ENCODE assay signal across 23 cellular contexts in genomic region chr3:93961026-93961425, GRCh38. TPM values are rescaled to one million over a fixed set of nuclear protein-coding genes. Genes with fewer than 3 reads are reported as not detected.
DNase-seq lines count a peak whose midpoint lies in the region; ATAC-seq, FAIRE-seq and TF ChIP-seq lines count a peak whose summit lies in the region.
"Had no signal": no experiment of that assay in that cellular context is flagged by ENCODE, and none has a peak within 500 bp of the region (broad histone marks: within the 10 kb centered on the region; RNA-seq: fewer than 3 reads in every experiment).

No MANE protein-coding gene starts in this region.

- no peak for FAIRE-seq in HepG2 (lab: Jason Lieb, UNC)
- FAIRE-seq: A549, D721Med, GM12878, GM12892, GM18507, GM19239 had no signal

- H3K4me2 ChIP-seq in HepG2 (ENCODE audit: low read depth, low read length) (no peak overlapping the region), osteoblast (ENCODE audit: insufficient read depth, low read length) (no peak overlapping the region)
- H3K4me2 ChIP-seq: A549; BLaER1 treated with 17β-estradiol and CSF1 and Interleukin-3, amounts not matched to agents 10 nM and 100 nM had no signal

- H3K79me2 ChIP-seq in HepG2 (ENCODE audit: insufficient read depth, low read length) (no peaks in the 10 kb centered on the region), osteoblast (ENCODE audit: insufficient read depth, low read length) (no peaks in the 10 kb centered on the region)

- H3K27me3 Mint-ChIP-seq in activated T-helper 2 cell treated with anti-CD3 and anti-CD28 coated beads, Interferon-gamma antibody, Interleukin-2, Interleukin-4, amounts not matched to agents 10 μg/mL and 5 μg/mL and 100 μg/mL, durations not matched to agents 14 hours and 24 hours and 36 hours (ENCODE audit: low read depth): peaks cover 2% of the 10 kb centered on the region

- no TSS peak for BruUV-seq in HepG2 (replicated peaks; lab: Mats Ljungman, UMichigan)

- CTCF ChIA-PET in HepG2 (lab: Yijun Ruan, JAX; ENCODE audit: low intra/inter-chr PET ratio, low total read pairs): no interaction called here

- POLR2A ChIA-PET in HepG2 (lab: Yijun Ruan, JAX): interaction anchor here (1.1 to 2.9 kb wide), 2 partner anchors 11 to 13 kb away, joined by 3 to 10 read pairs; partner anchors contain the start of gene PROS1

- no peak overlapping the region for H3K9ac ChIP-seq in HepG2 (ENCODE audit: insufficient read depth, low read depth, low read length)
- H3K9ac ChIP-seq: BLaER1 treated with 17β-estradiol and CSF1 and Interleukin-3, amounts not matched to agents 10 nM and 100 nM had no signal

- no peaks in the 10 kb centered on the region for H3K9me3 Mint-ChIP-seq in activated T-helper 2 cell treated with anti-CD3 and anti-CD28 coated beads, Interferon-gamma antibody, Interleukin-2, Interleukin-4, amounts not matched to agents 10 μg/mL and 5 μg/mL and 100 μg/mL, durations not matched to agents 14 hours and 24 hours and 36 hours
- H3K9me3 Mint-ChIP-seq: CD4-positive, alpha-beta T cell; CD8-positive, alpha-beta T cell had no signal

- H3K36me3 Mint-ChIP-seq in activated T-helper 2 cell treated with anti-CD3 and anti-CD28 coated beads, Interferon-gamma antibody, Interleukin-2, Interleukin-4, amounts not matched to agents 10 μg/mL and 5 μg/mL and 100 μg/mL, durations not matched to agents 14 hours and 24 hours and 36 hours (ENCODE audit: low read depth): no peaks in the 10 kb centered on the region
- H3K36me3 Mint-ChIP-seq: CD8-positive, alpha-beta T cell had no signal

- H3K36me3 ChIP-seq in right lobe of liver: peaks cover 0 to 2% (median under 1%) of the 10 kb centered on the region in 4 donors
- H3K36me3 ChIP-seq in HepG2 (replicated peaks in 1 of 2; ENCODE audit: control insufficient read depth in 1 of 2, insufficient read depth in 2 of 2, low read length in 2 of 2): 0 out of 5 replicates have a peak, but pooled peaks cover 0 to 1% of the 10 kb centered on the region in 2 experiments
- H3K36me3 ChIP-seq in osteoblast (ENCODE audit: insufficient read depth, low read length): no peaks in the 10 kb centered on the region
- H3K36me3 ChIP-seq: BLaER1 treated with 17β-estradiol and CSF1 and Interleukin-3, amounts not matched to agents 10 nM and 100 nM had no signal

- in situ Hi-C loops in HepG2 (cut with HindIII; ENCODE audit: extremely low pct_ligation_motif_present, low pct_unique_long_range_greater_than_20kb) (no loop called here), G401 (cut with HindIII; ENCODE audit: low sequenced_read_pairs) (no loop called here)

- H3K4me3 Mint-ChIP-seq in activated T-helper 2 cell treated with anti-CD3 and anti-CD28 coated beads, Interferon-gamma antibody, Interleukin-2, Interleukin-4, amounts not matched to agents 10 μg/mL and 5 μg/mL and 100 μg/mL, durations not matched to agents 14 hours and 24 hours and 36 hours (ENCODE audit: low read depth): no peak overlapping the region
- H3K4me3 Mint-ChIP-seq: B cell; CD4-positive, alpha-beta T cell; CD8-positive, alpha-beta T cell had no signal

- no peaks in the 10 kb centered on the region for H3K4me1 Mint-ChIP-seq in activated T-helper 2 cell treated with anti-CD3 and anti-CD28 coated beads, Interferon-gamma antibody, Interleukin-2, Interleukin-4, amounts not matched to agents 10 μg/mL and 5 μg/mL and 100 μg/mL, durations not matched to agents 14 hours and 24 hours and 36 hours (ENCODE audit: low read depth)
- H3K4me1 Mint-ChIP-seq: B cell had no signal

- H3K9me3 ChIP-seq in right lobe of liver: no peaks in the 10 kb centered on the region
- no peaks in the 10 kb centered on the region for H3K9me3 ChIP-seq in HepG2 (ENCODE audit: low read length)
- H3K9me3 ChIP-seq in osteoblast (ENCODE audit: low read depth, low read length): no peaks in the 10 kb centered on the region
- H3K9me3 ChIP-seq: A549, Caco-2 had no signal

- no peak for TF ChIP-seq EP300 in HepG2 (IDR thresholded peaks at IDR 0.05; ENCODE audit: low read depth in 2 of 2, low read length in 2 of 2)
- no peak for TF ChIP-seq EP300 in HepG2 (CRISPR knock-in tag; IDR thresholded peaks at IDR 0.05; ENCODE audit: borderline replicate concordance)

- H3K27ac ChIP-seq in right lobe of liver (peak overlapping the region; percentile 9 to 51 (median 27)), HepG2 (ENCODE audit: extremely low read length, insufficient read depth, low read length) (no peak overlapping the region), caudate nucleus (ENCODE audit: low read depth, low read length) (peak overlapping the region; percentile 11), osteoblast (ENCODE audit: low read depth, low read length) (no peak overlapping the region)
- H3K27ac ChIP-seq: 22Rv1; A549; BLaER1 treated with 17β-estradiol and CSF1 and Interleukin-3, amounts not matched to agents 10 nM and 100 nM; C4-2B had no signal

- H3K4me1 ChIP-seq in right lobe of liver (peaks cover 0 to 35% (median 14%) of the 10 kb centered on the region in 4 donors), HepG2 (ENCODE audit: insufficient read depth, low read length) (peaks cover 27% of the 10 kb centered on the region), osteoblast (ENCODE audit: insufficient read depth, low read length) (no peaks in the 10 kb centered on the region)
- H3K4me1 ChIP-seq: A549; BLaER1 treated with 17β-estradiol and CSF1 and Interleukin-3, amounts not matched to agents 10 nM and 100 nM had no signal

- ATAC-seq in right lobe of liver (peak in 1 of 4 donors; percentile 11), HepG2 (no peak)
- ATAC-seq: A549; CD8-positive, alpha-beta T cell; GM12878 had no signal

- H4K20me1 ChIP-seq in HepG2 (ENCODE audit: insufficient read depth, low read length) (no peaks in the 10 kb centered on the region), osteoblast (ENCODE audit: insufficient read depth, low read length) (no peaks in the 10 kb centered on the region)
- H4K20me1 ChIP-seq: BLaER1 treated with 17β-estradiol and CSF1 and Interleukin-3, amounts not matched to agents 10 nM and 100 nM had no signal

- H3K27ac Mint-ChIP-seq in activated T-helper 2 cell treated with anti-CD3 and anti-CD28 coated beads, Interferon-gamma antibody, Interleukin-2, Interleukin-4, amounts not matched to agents 10 μg/mL and 5 μg/mL and 100 μg/mL, durations not matched to agents 14 hours and 24 hours and 36 hours: no peak overlapping the region
- H3K27ac Mint-ChIP-seq: B cell; CD4-positive, alpha-beta T cell; CD8-positive, alpha-beta T cell had no signal

- intact Hi-C loops in right lobe of liver (cut with DNase I): no loop called here
- intact Hi-C loops in HepG2 (cut with micrococcal nuclease; ENCODE audit: unreplicated experiment): no loop called here
- intact Hi-C loops in activated T-helper 2 cell treated with anti-CD3 and anti-CD28 coated beads, Interferon-gamma antibody, Interleukin-2, Interleukin-4, amounts not matched to agents 10 μg/mL and 5 μg/mL and 100 μg/mL, durations not matched to agents 14 hours and 24 hours and 36 hours (cut with micrococcal nuclease): no loop called here

- H3K4me3 ChIP-seq in right lobe of liver (no peak overlapping the region), HepG2 (replicated peaks in 1 of 3; ENCODE audit: insufficient read depth in 1 of 3, low read depth in 2 of 3, low read length in 3 of 3) (no peak overlapping the region), osteoblast (ENCODE audit: insufficient read depth, low read length) (no peak overlapping the region)
- H3K4me3 ChIP-seq: A549; BLaER1 treated with 17β-estradiol and CSF1 and Interleukin-3, amounts not matched to agents 10 nM and 100 nM; GM12878 had no signal

- TF ChIP-seq CTCF in right lobe of liver (IDR thresholded peaks at IDR 0.05): no peak
- TF ChIP-seq CTCF in HepG2 (CRISPR knock-in tag; IDR thresholded peaks at IDR 0.05): no peak
- TF ChIP-seq CTCF in osteoblast (IDR thresholded peaks at IDR 0.05; ENCODE audit: extremely low read depth, low read depth, low read length): no peak

- WGBS in right lobe of liver (ENCODE audit: insufficient coverage, low coverage, low lambda C conversion rate, missing lambda C conversion rate): 33% methylated on average over 1 of the region's 1 CpG
- 100% methylated on average over 1 of the region's 1 CpG for WGBS in HepG2 (ENCODE audit: low lambda C conversion rate)

- TF ChIP-seq RAD21 in HepG2 (CRISPR knock-in tag; IDR thresholded peaks at IDR 0.05): no peak

- H2AFZ ChIP-seq in HepG2 (ENCODE audit: low read length): no peak overlapping the region
- H2AFZ ChIP-seq in osteoblast (ENCODE audit: low read length): no peak overlapping the region

- no peak for TF ChIP-seq POLR2A in right lobe of liver (IDR thresholded peaks at IDR 0.05)
- TF ChIP-seq POLR2A in HepG2 (IDR thresholded peaks at IDR 0.05; ENCODE audit: insufficient read depth in 1 of 2, low read depth in 2 of 2, low read length in 2 of 2): no peak

- no peak for DNase-seq in right lobe of liver
- no peak for DNase-seq in HepG2 (ENCODE audit: low spot score)
- DNase-seq in caudate nucleus (lab: John Stamatoyannopoulos, UW): no peak
- peak; percentile 53 for DNase-seq in osteoblast (ENCODE audit: insufficient read length, low spot score, missing footprints)
- no peak for DNase-seq in G401 (ENCODE audit: low spot score)
- no peak for DNase-seq in activated T-helper 2 cell treated with anti-CD3 and anti-CD28 coated beads, Interferon-gamma antibody, Interleukin-2, Interleukin-4, amounts not matched to agents 10 μg/mL and 5 μg/mL and 100 μg/mL, durations not matched to agents 14 hours and 24 hours and 36 hours (ENCODE audit: low spot score)
- DNase-seq: AML-193; Caco-2; Calu3; CD4-positive, alpha-beta T cell; CD8-positive, alpha-beta T cell; DMS79 treated with DMSO at 0.1 percent for 48 hours; GDM1 had no signal

- H3K27me3 ChIP-seq in right lobe of liver (no peaks in the 10 kb centered on the region), HepG2 (ENCODE audit: control insufficient read depth in 1 of 2, insufficient read depth in 2 of 2, low read length in 2 of 2) (no peaks in the 10 kb centered on the region), osteoblast (ENCODE audit: insufficient read depth, low read length) (no peaks in the 10 kb centered on the region)
- H3K27me3 ChIP-seq: BLaER1 treated with 17β-estradiol and CSF1 and Interleukin-3, amounts not matched to agents 10 nM and 100 nM had no signal

RNA-seq across cellular contexts. Expression of gene PROS1, which starts 12.7 kb away (rescaled TPM):
- 100 to 1,000 TPM; 157 to 215 (median 183) TPM for total RNA-seq in right lobe of liver
- 45.6 and 76.8 TPM in 2 replicates for total RNA-seq in HepG2 (2016; rRNA removed; fragmentation: Illumina TruSeq; extraction: Trizol)
- 6.6 and 7.7 TPM in 2 replicates for total RNA-seq in HepG2 (2016; cell fraction: cytosol; rRNA removed; fragmentation: Illumina TruSeq; extraction: Trizol; ENCODE audit: low read depth)
- total RNA-seq in HepG2 (2016; cell fraction: insoluble cytoplasmic fraction; rRNA removed; fragmentation: Illumina TruSeq; extraction: Trizol): 45.9 and 77.9 TPM in 2 replicates
- 16.5 and 18.4 TPM in 2 replicates for total RNA-seq in HepG2 (2016; cell fraction: membrane; rRNA removed; fragmentation: Illumina TruSeq; extraction: Trizol)
- 67.0 and 76.8 TPM in 2 replicates for total RNA-seq in HepG2 (2016; cell fraction: nucleus; rRNA removed; fragmentation: Illumina TruSeq; extraction: Trizol)
- 57.3 and 63.8 TPM in 2 replicates for polyA plus RNA-seq in HepG2 (2011; rRNA removed)
- 27.3 and 46.9 TPM in 2 replicates for polyA plus RNA-seq in HepG2 (2011; cell fraction: cytosol; rRNA removed)
- polyA plus RNA-seq in HepG2 (2011; cell fraction: nucleus; rRNA removed): 15.9 and 19.0 TPM in 2 replicates
- 49.8 and 56.8 TPM in 2 replicates for polyA plus RNA-seq in HepG2 (2012)
- 3.4 and 4.6 TPM in 2 replicates for polyA plus RNA-seq in HepG2 (2016; cell fraction: cytosol; fragmentation: Illumina TruSeq; extraction: Trizol; ENCODE audit: low read depth)
- 34.0 and 37.7 TPM in 2 replicates for polyA plus RNA-seq in HepG2 (2016; cell fraction: insoluble cytoplasmic fraction; fragmentation: Illumina TruSeq; extraction: Trizol; ENCODE audit: low read depth)
- 8.8 and 10.1 TPM in 2 replicates for polyA plus RNA-seq in HepG2 (2016; cell fraction: membrane; fragmentation: Illumina TruSeq; extraction: Trizol; ENCODE audit: low read depth)
- 73.1 and 76.0 TPM in 2 replicates for polyA plus RNA-seq in HepG2 (2016; cell fraction: nucleus; fragmentation: Illumina TruSeq; extraction: Trizol; ENCODE audit: insufficient read depth, low read depth)
- 1.6 and 26.2 TPM in 2 replicates for polyA minus RNA-seq in HepG2 (2011; rRNA and poly(A)+ RNA removed; ENCODE audit: low replicate concordance)
- polyA minus RNA-seq in HepG2 (2011; cell fraction: cytosol; rRNA and poly(A)+ RNA removed): 52.4 and 70.5 TPM in 2 replicates
- polyA minus RNA-seq in HepG2 (2011; cell fraction: nucleus; rRNA and poly(A)+ RNA removed): 31.2 and 49.1 TPM in 2 replicates
- total RNA-seq in osteoblast: 87.5 and 97.4 TPM in 2 replicates
- 8.9 and 13.7 TPM in 2 replicates for total RNA-seq in G401 (2014; rRNA removed; shearing (Covaris generic))
- total RNA-seq in activated T-helper 2 cell treated with anti-CD3 and anti-CD28 coated beads, Interferon-gamma antibody, Interleukin-2, Interleukin-4, amounts not matched to agents 10 μg/mL and 5 μg/mL and 100 μg/mL, durations not matched to agents 14 hours and 24 hours and 36 hours: 1.7 and 2.3 TPM in 2 replicates
- total RNA-seq: B cell; CD4-positive, alpha-beta T cell; CD8-positive, alpha-beta T cell had no signal
- polyA plus RNA-seq: GM12878 had no signal

RNA-seq across cellular contexts. Expression of gene ARL13B, which starts 18.9 kb away (rescaled TPM):
- total RNA-seq in right lobe of liver (1 to 10 TPM; 3.9 to 5.6 (median 4.5) TPM), HepG2 (2016; rRNA removed; fragmentation: Illumina TruSeq; extraction: Trizol) (9.6 and 12.7 TPM in 2 replicates), osteoblast (18.1 and 18.6 TPM in 2 replicates)
- 16.9 and 22.2 TPM in 2 replicates for total RNA-seq in HepG2 (2016; cell fraction: cytosol; rRNA removed; fragmentation: Illumina TruSeq; extraction: Trizol; ENCODE audit: low read depth)
- 10.0 and 11.7 TPM in 2 replicates for total RNA-seq in HepG2 (2016; cell fraction: insoluble cytoplasmic fraction; rRNA removed; fragmentation: Illumina TruSeq; extraction: Trizol)
- total RNA-seq in HepG2 (2016; cell fraction: membrane; rRNA removed; fragmentation: Illumina TruSeq; extraction: Trizol): 4.1 and 5.4 TPM in 2 replicates
- total RNA-seq in HepG2 (2016; cell fraction: nucleus; rRNA removed; fragmentation: Illumina TruSeq; extraction: Trizol): 7.1 and 8.3 TPM in 2 replicates
- 1.6 and 2.2 TPM in 2 replicates for polyA plus RNA-seq in HepG2 (2011; rRNA removed)
- polyA plus RNA-seq in HepG2 (2011; cell fraction: cytosol; rRNA removed): 1.5 and 2.6 TPM in 2 replicates
- polyA plus RNA-seq in HepG2 (2011; cell fraction: nucleus; rRNA removed): 1.1 and 1.5 TPM in 2 replicates
- polyA plus RNA-seq in HepG2 (2012): 3.0 and 3.2 TPM in 2 replicates
- 0.16 and 0.32 TPM in 2 replicates for polyA plus RNA-seq in HepG2 (2016; cell fraction: cytosol; fragmentation: Illumina TruSeq; extraction: Trizol; ENCODE audit: low read depth)
- polyA plus RNA-seq in HepG2 (2016; cell fraction: insoluble cytoplasmic fraction; fragmentation: Illumina TruSeq; extraction: Trizol; ENCODE audit: low read depth): 11.0 and 11.4 TPM in 2 replicates
- 0.80 and 1.2 TPM in 2 replicates for polyA plus RNA-seq in HepG2 (2016; cell fraction: membrane; fragmentation: Illumina TruSeq; extraction: Trizol; ENCODE audit: low read depth)
- polyA plus RNA-seq in HepG2 (2016; cell fraction: nucleus; fragmentation: Illumina TruSeq; extraction: Trizol; ENCODE audit: insufficient read depth, low read depth): 6.5 and 8.1 TPM in 2 replicates
- 3.2 and 4.0 TPM in 2 replicates for polyA minus RNA-seq in HepG2 (2011; rRNA and poly(A)+ RNA removed; ENCODE audit: low replicate concordance)
- 3.1 and 4.7 TPM in 2 replicates for polyA minus RNA-seq in HepG2 (2011; cell fraction: cytosol; rRNA and poly(A)+ RNA removed)
- polyA minus RNA-seq in HepG2 (2011; cell fraction: nucleus; rRNA and poly(A)+ RNA removed): 2.4 and 3.7 TPM in 2 replicates
- 9.7 and 21.6 TPM in 2 replicates for total RNA-seq in G401 (2014; rRNA removed; shearing (Covaris generic))
- 13.4 and 17.4 TPM in 2 replicates for total RNA-seq in activated T-helper 2 cell treated with anti-CD3 and anti-CD28 coated beads, Interferon-gamma antibody, Interleukin-2, Interleukin-4, amounts not matched to agents 10 μg/mL and 5 μg/mL and 100 μg/mL, durations not matched to agents 14 hours and 24 hours and 36 hours

Comparison
In these comparisons a context has a peak if more than half of its experiments do, and no peak if none do; other contexts are left out.
1. H3K27ac ChIP-seq: peak in right lobe of liver (3 of 3) and caudate nucleus (single experiment); none in HepG2 (single experiment) and osteoblast (single experiment).